ENCODE assay signal across 1 cellular context in the genomic region with DNA sequence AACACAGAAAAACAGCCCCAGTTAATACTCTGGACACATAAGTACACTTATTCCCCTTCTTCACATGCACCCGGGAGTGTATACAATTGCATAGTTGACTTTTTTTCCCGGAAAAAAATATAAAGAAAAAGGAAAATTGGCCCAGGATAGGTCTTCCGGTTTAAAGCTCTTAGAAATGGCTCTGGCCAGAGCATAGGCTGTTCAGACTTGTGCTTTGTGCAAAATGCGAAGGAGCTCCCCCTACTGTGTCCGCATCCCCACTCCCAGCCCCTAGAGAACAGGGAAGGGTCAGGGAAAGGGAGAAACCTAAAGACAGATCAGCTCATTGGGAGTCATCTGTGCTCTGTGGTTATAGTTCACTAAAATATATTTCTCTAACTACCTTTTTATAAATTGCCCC.
TF ChIP-seq lines count a peak whose summit lies in the region.

No MANE protein-coding gene starts in this region.

TF ChIP-seq in K562, 482 proteins besides CTCF, POLR2A, EP300 and RAD21 (continued from another document and continues in another):
- TF ChIP-seq SREBF2 (CRISPR knock-in tag; IDR thresholded peaks at IDR 0.05) (no peak), CHD2 (IDR thresholded peaks at IDR 0.05; ENCODE audit: low read depth, low read length) (no peak), ZNF696 (CRISPR knock-in tag; conservative IDR thresholded peaks at IDR 0.05) (no peak), HDAC2 (IDR thresholded peaks at IDR 0.05) (no peak), MYC (IDR thresholded peaks at IDR 0.05; ENCODE audit: low read depth, low read length) (peak; percentile 37; the same call in 1 of the 2 replicates), MYC (CRISPR knock-in tag; IDR thresholded peaks at IDR 0.05; ENCODE audit: borderline replicate concordance, low read depth) (no peak), POLR2AphosphoS2 (IDR thresholded peaks at IDR 0.05; ENCODE audit: low read length) (0 out of 2 replicates have a peak, but pooled peaks have one; percentile 46), ZNF77 (CRISPR knock-in tag; IDR thresholded peaks at IDR 0.05) (no peak), JUND (IDR thresholded peaks at IDR 0.05; ENCODE audit: borderline replicate concordance, low read depth, low read length) (peak; percentile 24; the same call in 1 of the 2 replicates), JUND (tag; IDR thresholded peaks at IDR 0.05; ENCODE audit: borderline replicate concordance, low read depth, low read length) (no peak), POLR3G (IDR thresholded peaks at IDR 0.05; ENCODE audit: extremely low read depth, insufficient read length, insufficient replicate concordance) (no peak), ELF1 (tag; IDR thresholded peaks at IDR 0.05) (peak; percentile 53; the same call in 1 of the 2 replicates), ZNF668 (CRISPR knock-in tag; IDR thresholded peaks at IDR 0.05) (no peak), NFE2L1 (tag; IDR thresholded peaks at IDR 0.05; ENCODE audit: borderline replicate concordance, low read depth) (no peak), ZNF699 (CRISPR knock-in tag; IDR thresholded peaks at IDR 0.05; ENCODE audit: insufficient replicate concordance) (no peak), ARHGAP35 (IDR thresholded peaks at IDR 0.05; ENCODE audit: partially characterized antibody) (no peak)
- TF ChIP-seq, protein P1, sequence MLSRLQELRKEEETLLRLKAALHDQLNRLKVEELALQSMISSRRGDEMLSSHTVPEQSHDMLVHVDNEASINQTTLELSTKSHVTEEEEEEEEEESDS (CRISPR knock-in tag; IDR thresholded peaks at IDR 0.05) = no peak
- TF ChIP-seq, protein P2, sequence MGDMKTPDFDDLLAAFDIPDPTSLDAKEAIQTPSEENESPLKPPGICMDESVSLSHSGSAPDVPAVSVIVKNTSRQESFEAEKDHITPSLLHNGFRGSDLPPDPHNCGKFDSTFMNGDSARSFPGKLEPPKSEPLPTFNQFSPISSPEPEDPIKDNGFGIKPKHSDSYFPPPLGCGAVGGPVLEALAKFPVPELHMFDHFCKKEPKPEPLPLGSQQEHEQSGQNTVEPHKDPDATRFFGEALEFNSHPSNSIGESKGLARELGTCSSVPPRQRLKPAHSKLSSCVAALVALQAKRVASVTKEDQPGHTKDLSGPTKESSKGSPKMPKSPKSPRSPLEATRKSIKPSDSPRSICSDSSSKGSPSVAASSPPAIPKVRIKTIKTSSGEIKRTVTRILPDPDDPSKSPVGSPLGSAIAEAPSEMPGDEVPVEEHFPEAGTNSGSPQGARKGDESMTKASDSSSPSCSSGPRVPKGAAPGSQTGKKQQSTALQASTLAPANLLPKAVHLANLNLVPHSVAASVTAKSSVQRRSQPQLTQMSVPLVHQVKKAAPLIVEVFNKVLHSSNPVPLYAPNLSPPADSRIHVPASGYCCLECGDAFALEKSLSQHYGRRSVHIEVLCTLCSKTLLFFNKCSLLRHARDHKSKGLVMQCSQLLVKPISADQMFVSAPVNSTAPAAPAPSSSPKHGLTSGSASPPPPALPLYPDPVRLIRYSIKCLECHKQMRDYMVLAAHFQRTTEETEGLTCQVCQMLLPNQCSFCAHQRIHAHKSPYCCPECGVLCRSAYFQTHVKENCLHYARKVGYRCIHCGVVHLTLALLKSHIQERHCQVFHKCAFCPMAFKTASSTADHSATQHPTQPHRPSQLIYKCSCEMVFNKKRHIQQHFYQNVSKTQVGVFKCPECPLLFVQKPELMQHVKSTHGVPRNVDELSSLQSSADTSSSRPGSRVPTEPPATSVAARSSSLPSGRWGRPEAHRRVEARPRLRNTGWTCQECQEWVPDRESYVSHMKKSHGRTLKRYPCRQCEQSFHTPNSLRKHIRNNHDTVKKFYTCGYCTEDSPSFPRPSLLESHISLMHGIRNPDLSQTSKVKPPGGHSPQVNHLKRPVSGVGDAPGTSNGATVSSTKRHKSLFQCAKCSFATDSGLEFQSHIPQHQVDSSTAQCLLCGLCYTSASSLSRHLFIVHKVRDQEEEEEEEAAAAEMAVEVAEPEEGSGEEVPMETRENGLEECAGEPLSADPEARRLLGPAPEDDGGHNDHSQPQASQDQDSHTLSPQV (IDR thresholded peaks at IDR 0.05) = no peak
- TF ChIP-seq, protein P3, sequence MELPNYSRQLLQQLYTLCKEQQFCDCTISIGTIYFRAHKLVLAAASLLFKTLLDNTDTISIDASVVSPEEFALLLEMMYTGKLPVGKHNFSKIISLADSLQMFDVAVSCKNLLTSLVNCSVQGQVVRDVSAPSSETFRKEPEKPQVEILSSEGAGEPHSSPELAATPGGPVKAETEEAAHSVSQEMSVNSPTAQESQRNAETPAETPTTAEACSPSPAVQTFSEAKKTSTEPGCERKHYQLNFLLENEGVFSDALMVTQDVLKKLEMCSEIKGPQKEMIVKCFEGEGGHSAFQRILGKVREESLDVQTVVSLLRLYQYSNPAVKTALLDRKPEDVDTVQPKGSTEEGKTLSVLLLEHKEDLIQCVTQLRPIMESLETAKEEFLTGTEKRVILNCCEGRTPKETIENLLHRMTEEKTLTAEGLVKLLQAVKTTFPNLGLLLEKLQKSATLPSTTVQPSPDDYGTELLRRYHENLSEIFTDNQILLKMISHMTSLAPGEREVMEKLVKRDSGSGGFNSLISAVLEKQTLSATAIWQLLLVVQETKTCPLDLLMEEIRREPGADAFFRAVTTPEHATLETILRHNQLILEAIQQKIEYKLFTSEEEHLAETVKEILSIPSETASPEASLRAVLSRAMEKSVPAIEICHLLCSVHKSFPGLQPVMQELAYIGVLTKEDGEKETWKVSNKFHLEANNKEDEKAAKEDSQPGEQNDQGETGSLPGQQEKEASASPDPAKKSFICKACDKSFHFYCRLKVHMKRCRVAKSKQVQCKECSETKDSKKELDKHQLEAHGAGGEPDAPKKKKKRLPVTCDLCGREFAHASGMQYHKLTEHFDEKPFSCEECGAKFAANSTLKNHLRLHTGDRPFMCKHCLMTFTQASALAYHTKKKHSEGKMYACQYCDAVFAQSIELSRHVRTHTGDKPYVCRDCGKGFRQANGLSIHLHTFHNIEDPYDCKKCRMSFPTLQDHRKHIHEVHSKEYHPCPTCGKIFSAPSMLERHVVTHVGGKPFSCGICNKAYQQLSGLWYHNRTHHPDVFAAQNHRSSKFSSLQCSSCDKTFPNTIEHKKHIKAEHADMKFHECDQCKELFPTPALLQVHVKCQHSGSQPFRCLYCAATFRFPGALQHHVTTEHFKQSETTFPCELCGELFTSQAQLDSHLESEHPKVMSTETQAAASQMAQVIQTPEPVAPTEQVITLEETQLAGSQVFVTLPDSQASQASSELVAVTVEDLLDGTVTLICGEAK (IDR thresholded peaks at IDR 0.05) = no peak
- TF ChIP-seq, protein P3 (CRISPR knock-in tag; IDR thresholded peaks at IDR 0.05) = no peak
- TF ChIP-seq, protein P4, sequence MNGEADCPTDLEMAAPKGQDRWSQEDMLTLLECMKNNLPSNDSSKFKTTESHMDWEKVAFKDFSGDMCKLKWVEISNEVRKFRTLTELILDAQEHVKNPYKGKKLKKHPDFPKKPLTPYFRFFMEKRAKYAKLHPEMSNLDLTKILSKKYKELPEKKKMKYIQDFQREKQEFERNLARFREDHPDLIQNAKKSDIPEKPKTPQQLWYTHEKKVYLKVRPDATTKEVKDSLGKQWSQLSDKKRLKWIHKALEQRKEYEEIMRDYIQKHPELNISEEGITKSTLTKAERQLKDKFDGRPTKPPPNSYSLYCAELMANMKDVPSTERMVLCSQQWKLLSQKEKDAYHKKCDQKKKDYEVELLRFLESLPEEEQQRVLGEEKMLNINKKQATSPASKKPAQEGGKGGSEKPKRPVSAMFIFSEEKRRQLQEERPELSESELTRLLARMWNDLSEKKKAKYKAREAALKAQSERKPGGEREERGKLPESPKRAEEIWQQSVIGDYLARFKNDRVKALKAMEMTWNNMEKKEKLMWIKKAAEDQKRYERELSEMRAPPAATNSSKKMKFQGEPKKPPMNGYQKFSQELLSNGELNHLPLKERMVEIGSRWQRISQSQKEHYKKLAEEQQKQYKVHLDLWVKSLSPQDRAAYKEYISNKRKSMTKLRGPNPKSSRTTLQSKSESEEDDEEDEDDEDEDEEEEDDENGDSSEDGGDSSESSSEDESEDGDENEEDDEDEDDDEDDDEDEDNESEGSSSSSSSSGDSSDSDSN (IDR thresholded peaks at IDR 0.05; ENCODE audit: borderline replicate concordance in 1 of 2, low read depth in 2 of 2, low read length in 2 of 2) = peak in 1 of 2 experiments; percentile 59; a peak in 1 of 4 replicates
- TF ChIP-seq, protein P5, sequence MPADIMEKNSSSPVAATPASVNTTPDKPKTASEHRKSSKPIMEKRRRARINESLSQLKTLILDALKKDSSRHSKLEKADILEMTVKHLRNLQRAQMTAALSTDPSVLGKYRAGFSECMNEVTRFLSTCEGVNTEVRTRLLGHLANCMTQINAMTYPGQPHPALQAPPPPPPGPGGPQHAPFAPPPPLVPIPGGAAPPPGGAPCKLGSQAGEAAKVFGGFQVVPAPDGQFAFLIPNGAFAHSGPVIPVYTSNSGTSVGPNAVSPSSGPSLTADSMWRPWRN (IDR thresholded peaks at IDR 0.05; ENCODE audit: low read depth) = no peak
- TF ChIP-seq, protein P6, sequence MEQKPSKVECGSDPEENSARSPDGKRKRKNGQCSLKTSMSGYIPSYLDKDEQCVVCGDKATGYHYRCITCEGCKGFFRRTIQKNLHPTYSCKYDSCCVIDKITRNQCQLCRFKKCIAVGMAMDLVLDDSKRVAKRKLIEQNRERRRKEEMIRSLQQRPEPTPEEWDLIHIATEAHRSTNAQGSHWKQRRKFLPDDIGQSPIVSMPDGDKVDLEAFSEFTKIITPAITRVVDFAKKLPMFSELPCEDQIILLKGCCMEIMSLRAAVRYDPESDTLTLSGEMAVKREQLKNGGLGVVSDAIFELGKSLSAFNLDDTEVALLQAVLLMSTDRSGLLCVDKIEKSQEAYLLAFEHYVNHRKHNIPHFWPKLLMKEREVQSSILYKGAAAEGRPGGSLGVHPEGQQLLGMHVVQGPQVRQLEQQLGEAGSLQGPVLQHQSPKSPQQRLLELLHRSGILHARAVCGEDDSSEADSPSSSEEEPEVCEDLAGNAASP (IDR thresholded peaks at IDR 0.05) = no peak
- TF ChIP-seq, protein P7, sequence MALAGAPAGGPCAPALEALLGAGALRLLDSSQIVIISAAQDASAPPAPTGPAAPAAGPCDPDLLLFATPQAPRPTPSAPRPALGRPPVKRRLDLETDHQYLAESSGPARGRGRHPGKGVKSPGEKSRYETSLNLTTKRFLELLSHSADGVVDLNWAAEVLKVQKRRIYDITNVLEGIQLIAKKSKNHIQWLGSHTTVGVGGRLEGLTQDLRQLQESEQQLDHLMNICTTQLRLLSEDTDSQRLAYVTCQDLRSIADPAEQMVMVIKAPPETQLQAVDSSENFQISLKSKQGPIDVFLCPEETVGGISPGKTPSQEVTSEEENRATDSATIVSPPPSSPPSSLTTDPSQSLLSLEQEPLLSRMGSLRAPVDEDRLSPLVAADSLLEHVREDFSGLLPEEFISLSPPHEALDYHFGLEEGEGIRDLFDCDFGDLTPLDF (CRISPR knock-in tag; IDR thresholded peaks at IDR 0.05) = no peak
- TF ChIP-seq, protein P8, sequence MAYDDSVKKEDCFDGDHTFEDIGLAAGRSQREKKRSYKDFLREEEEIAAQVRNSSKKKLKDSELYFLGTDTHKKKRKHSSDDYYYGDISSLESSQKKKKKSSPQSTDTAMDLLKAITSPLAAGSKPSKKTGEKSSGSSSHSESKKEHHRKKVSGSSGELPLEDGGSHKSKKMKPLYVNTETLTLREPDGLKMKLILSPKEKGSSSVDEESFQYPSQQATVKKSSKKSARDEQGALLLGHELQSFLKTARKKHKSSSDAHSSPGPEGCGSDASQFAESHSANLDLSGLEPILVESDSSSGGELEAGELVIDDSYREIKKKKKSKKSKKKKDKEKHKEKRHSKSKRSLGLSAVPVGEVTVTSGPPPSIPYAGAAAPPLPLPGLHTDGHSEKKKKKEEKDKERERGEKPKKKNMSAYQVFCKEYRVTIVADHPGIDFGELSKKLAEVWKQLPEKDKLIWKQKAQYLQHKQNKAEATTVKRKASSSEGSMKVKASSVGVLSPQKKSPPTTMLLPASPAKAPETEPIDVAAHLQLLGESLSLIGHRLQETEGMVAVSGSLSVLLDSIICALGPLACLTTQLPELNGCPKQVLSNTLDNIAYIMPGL (CRISPR knock-in tag; IDR thresholded peaks at IDR 0.05) = no peak
- TF ChIP-seq, protein P9, sequence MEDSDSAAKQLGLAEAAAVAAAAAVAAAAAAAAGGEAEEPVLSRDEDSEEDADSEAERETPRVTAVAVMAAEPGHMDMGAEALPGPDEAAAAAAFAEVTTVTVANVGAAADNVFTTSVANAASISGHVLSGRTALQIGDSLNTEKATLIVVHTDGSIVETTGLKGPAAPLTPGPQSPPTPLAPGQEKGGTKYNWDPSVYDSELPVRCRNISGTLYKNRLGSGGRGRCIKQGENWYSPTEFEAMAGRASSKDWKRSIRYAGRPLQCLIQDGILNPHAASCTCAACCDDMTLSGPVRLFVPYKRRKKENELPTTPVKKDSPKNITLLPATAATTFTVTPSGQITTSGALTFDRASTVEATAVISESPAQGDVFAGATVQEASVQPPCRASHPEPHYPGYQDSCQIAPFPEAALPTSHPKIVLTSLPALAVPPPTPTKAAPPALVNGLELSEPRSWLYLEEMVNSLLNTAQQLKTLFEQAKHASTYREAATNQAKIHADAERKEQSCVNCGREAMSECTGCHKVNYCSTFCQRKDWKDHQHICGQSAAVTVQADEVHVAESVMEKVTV (CRISPR knock-in tag; IDR thresholded peaks at IDR 0.05) = 0 out of 2 replicates have a peak, but pooled peaks have one; percentile 34
